1 cellular context compared by ENCODE assay signal in the genomic region with DNA sequence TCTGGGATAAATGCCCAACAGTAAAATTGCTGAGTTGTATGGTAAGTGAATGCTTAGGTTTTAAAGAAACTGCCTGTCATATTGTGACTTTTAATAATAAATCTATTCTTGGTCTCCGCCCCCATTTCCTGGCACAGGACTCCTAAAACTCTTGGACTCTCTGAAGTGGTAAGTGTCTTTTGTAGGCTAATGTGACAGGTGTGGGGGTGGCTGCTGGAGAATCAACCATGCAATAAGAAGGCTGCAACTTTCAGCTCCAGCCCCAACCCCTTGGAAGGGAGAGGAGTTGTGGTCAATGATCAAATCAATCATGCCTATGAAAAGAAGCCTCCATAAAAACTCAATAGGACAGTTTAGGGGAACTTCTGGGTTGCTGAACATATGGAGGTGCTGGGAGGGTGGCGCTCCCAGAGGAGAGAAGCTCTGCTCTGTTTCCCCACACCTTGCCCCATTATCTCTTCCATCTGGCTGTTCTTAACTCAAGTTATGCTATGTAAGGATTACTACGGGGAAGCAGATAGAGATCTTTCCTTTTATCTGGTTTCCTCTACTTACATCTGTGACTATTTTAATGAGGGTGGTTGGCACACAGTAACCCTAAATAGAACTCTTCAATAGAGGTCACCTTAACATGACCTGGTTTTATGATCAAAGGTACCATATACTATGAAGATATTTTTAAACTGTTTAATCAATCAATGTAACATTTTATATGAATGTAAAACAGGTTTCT. TPM values are rescaled to one million over a fixed set of nuclear protein-coding genes. Genes with fewer than 3 reads are reported as not detected.
"Had no signal": no experiment of that assay in that cellular context is flagged by ENCODE, and none has a peak within 500 bp of the region (broad histone marks: within the 10 kb centered on the region; RNA-seq: fewer than 3 reads in every experiment).

No MANE protein-coding gene starts in this region.

RNA-seq across cellular contexts. Expression of gene LIMS4, which starts 3.2 kb away (rescaled TPM):
- total RNA-seq: NCI-H460 had no signal
